Comparison of ENCODE assay signal across 10 cellular contexts in genomic region chr17:63694229-63694973, GRCh38. TPM values are rescaled to one million over a fixed set of nuclear protein-coding genes. Genes with fewer than 3 reads are reported as not detected.
DNase-seq lines count a peak whose midpoint lies in the region; ATAC-seq and TF ChIP-seq lines count a peak whose summit lies in the region.
"Had no signal": no experiment of that assay in that cellular context is flagged by ENCODE, and none has a peak within 500 bp of the region (broad histone marks: within the 10 kb centered on the region; RNA-seq: fewer than 3 reads in every experiment).

No MANE protein-coding gene starts in this region.

- peak overlapping the region; percentile 67 for H3K27ac Mint-ChIP-seq in T-helper 1 cell treated with Interleukin-12 subunit alpha and Interleukin-12 subunit beta and Interleukin-4 antibody, amounts not matched to agents 30 μg/mL and 1 μg/mL, for 36 hours
- peak overlapping the region; percentile 95 for H3K27ac Mint-ChIP-seq in central memory CD8-positive, alpha-beta T cell (ENCODE audit: low read depth)
- H3K27ac Mint-ChIP-seq: mesothelial cell of epicardium had no signal

- no peaks in the 10 kb centered on the region for H3K9me3 ChIP-seq in sigmoid colon
- H3K9me3 ChIP-seq: A549 had no signal

- 85 to 93% methylated on average over 12 of the region's 12 CpGs for WGBS in sigmoid colon, 2 donors

- H3K9me3 Mint-ChIP-seq in T-helper 1 cell treated with Interleukin-12 subunit alpha and Interleukin-12 subunit beta and Interleukin-4 antibody, amounts not matched to agents 30 μg/mL and 1 μg/mL, for 36 hours: no peaks in the 10 kb centered on the region
- no peaks in the 10 kb centered on the region for H3K9me3 Mint-ChIP-seq in central memory CD8-positive, alpha-beta T cell
- H3K9me3 Mint-ChIP-seq: mesothelial cell of epicardium had no signal

- H3K27me3 Mint-ChIP-seq in T-helper 1 cell treated with Interleukin-12 subunit alpha and Interleukin-12 subunit beta and Interleukin-4 antibody, amounts not matched to agents 30 μg/mL and 1 μg/mL, for 36 hours (ENCODE audit: low read depth): no peaks in the 10 kb centered on the region
- no peaks in the 10 kb centered on the region for H3K27me3 Mint-ChIP-seq in central memory CD8-positive, alpha-beta T cell

- DNase-seq in T-helper 1 cell (no peak), NCI-H446 treated with DMSO at 0.1 percent for 48 hours (lab: John Stamatoyannopoulos, UW) (peak; percentile 31), sigmoid colon (no peak), activated gamma-delta T cell (lab: John Stamatoyannopoulos, UW) (no peak), SW480 (ENCODE audit: low spot score) (no peak)
- DNase-seq in central memory CD8-positive, alpha-beta T cell (ENCODE audit: low spot score in 2 of 2): no peak

- H3K27me3 ChIP-seq in sigmoid colon: no peaks in the 10 kb centered on the region

- H3K36me3 Mint-ChIP-seq in T-helper 1 cell treated with Interleukin-12 subunit alpha and Interleukin-12 subunit beta and Interleukin-4 antibody, amounts not matched to agents 30 μg/mL and 1 μg/mL, for 36 hours (ENCODE audit: low read depth): peaks cover 54% of the 10 kb centered on the region
- H3K36me3 Mint-ChIP-seq in central memory CD8-positive, alpha-beta T cell (ENCODE audit: insufficient read depth): peaks cover 77% of the 10 kb centered on the region

- intact Hi-C loops in sigmoid colon (cut with DNase I): no loop called here

- no peak for TF ChIP-seq POLR2A in sigmoid colon (IDR thresholded peaks at IDR 0.05)

- peaks cover 0 to 33% (median 22%) of the 10 kb centered on the region in 4 donors for H3K4me1 ChIP-seq in sigmoid colon

- H3K4me3 ChIP-seq in sigmoid colon: no peak overlapping the region
- H3K4me3 ChIP-seq: A549 had no signal

- no peak for TF ChIP-seq EP300 in sigmoid colon (IDR thresholded peaks at IDR 0.05)

- H3K4me3 Mint-ChIP-seq in T-helper 1 cell treated with Interleukin-12 subunit alpha and Interleukin-12 subunit beta and Interleukin-4 antibody, amounts not matched to agents 30 μg/mL and 1 μg/mL, for 36 hours: no peak overlapping the region
- H3K4me3 Mint-ChIP-seq in central memory CD8-positive, alpha-beta T cell: peak overlapping the region; percentile 92
- H3K4me3 Mint-ChIP-seq: mesothelial cell of epicardium had no signal

- H3K36me3 ChIP-seq in sigmoid colon: peaks cover 22 to 53% (median 45%) of the 10 kb centered on the region in 4 donors

- TF ChIP-seq CTCF in sigmoid colon (IDR thresholded peaks at IDR 0.05): no peak

- H3K27ac ChIP-seq in sigmoid colon: peak overlapping the region in 3 of 4 donors; percentile 27 to 37 (median 35)
- H3K27ac ChIP-seq: A549 had no signal

- H3K4me1 Mint-ChIP-seq in T-helper 1 cell treated with Interleukin-12 subunit alpha and Interleukin-12 subunit beta and Interleukin-4 antibody, amounts not matched to agents 30 μg/mL and 1 μg/mL, for 36 hours (ENCODE audit: low read depth): peaks cover 30% of the 10 kb centered on the region
- peaks cover 58% of the 10 kb centered on the region for H3K4me1 Mint-ChIP-seq in central memory CD8-positive, alpha-beta T cell

- no peak for ATAC-seq in central memory CD8-positive, alpha-beta T cell (replicated peaks; ENCODE audit: extremely low read depth, poor library complexity, severe bottlenecking)
- ATAC-seq in GM18519 (IDR thresholded peaks at IDR 0.05; ENCODE audit: low FRiP score, unreplicated experiment): no peak
- ATAC-seq: A549 had no signal

RNA-seq across cellular contexts. Expression of gene LIMD2, which starts 5.5 kb away (rescaled TPM):
- total RNA-seq in sigmoid colon: 10 to 100 TPM in 1 of 4 donors, 1 to 10 TPM in 3; 3.0 to 16.8 (median 8.5) TPM
- polyA plus RNA-seq in sigmoid colon: 100 to 1,000 TPM in 1 of 3 donors, 1 to 10 TPM in 2; 3.5 to 119 (median 3.6) TPM

RNA-seq across cellular contexts. Expression of gene STRADA, which starts 47.2 kb away (rescaled TPM):
- total RNA-seq in sigmoid colon: 10 to 100 TPM; 20.0 to 45.1 (median 24.7) TPM
- polyA plus RNA-seq in sigmoid colon: 10 to 100 TPM in 1 of 3 donors, 1 to 10 TPM in 2; 7.2 to 18.3 (median 7.6) TPM
